Comparison of ENCODE assay signal across 33 cellular contexts in the genomic region with DNA sequence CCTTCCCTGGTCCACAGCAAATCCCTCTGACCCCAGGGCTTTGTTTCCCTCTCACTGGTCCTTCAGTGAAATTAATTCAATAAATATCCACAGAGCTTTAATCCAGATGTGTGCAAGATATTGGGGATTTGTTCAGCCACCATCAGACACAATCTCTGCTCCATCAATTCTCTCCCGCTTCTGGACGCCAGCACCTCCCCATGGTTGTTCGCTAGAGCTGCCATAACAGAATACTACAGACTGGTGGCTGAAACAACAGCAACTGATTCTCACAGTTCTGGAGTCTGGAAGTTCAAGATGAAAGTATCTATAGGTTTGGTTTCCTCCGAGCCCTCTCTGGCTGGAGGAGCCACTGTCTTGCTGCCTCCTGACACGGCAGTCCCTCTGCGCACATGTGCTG.
"Had no signal": no experiment of that assay in that cellular context is flagged by ENCODE, and none has a peak within 500 bp of the region (broad histone marks: within the 10 kb centered on the region; RNA-seq: fewer than 3 reads in every experiment).

No MANE protein-coding gene starts in this region.

- H3K4me3 ChIP-seq: esophagus squamous epithelium, gastrocnemius medialis, left ventricle myocardium inferior, lung, neural progenitor cell, psoas muscle, smooth muscle cell, suprapubic skin, tibial artery had no signal

- H3K9me3 ChIP-seq: esophagus squamous epithelium, gastrocnemius medialis, left ventricle myocardium inferior, psoas muscle, suprapubic skin, tibial artery had no signal

- H3K4me3 Mint-ChIP-seq: activated CD4-positive, alpha-beta memory T cell treated with anti-CD3 and anti-CD28 coated beads for 36 hours; activated CD4-positive, alpha-beta T cell treated with anti-CD3 and anti-CD28 coated beads, Interleukin-2, amount 10 ng/mL, durations not matched to agents 24 days and 14 days; activated naive CD4-positive, alpha-beta T cell treated with anti-CD3 and anti-CD28 coated beads, Interleukin-2, amount 50 U/mL, for 24 hours; activated naive CD8-positive, alpha-beta T cell treated with anti-CD3 and anti-CD28 coated beads, Interleukin-2, amount 50 U/mL, for 24 hours; activated T-cell treated with anti-CD3 and anti-CD28 coated beads, Interleukin-2, amount 50 U/mL, for 4 hours; natural killer cell; neural progenitor cell had no signal

- H3K27me3 ChIP-seq: esophagus squamous epithelium, gastrocnemius medialis, neural progenitor cell, suprapubic skin, tibial artery had no signal

- H3K27ac Mint-ChIP-seq: activated CD4-positive, alpha-beta memory T cell treated with anti-CD3 and anti-CD28 coated beads for 36 hours; activated CD4-positive, alpha-beta T cell treated with anti-CD3 and anti-CD28 coated beads, Interleukin-2, amount 10 ng/mL, durations not matched to agents 24 days and 14 days; activated naive CD4-positive, alpha-beta T cell treated with anti-CD3 and anti-CD28 coated beads, Interleukin-2, amount 50 U/mL, for 24 hours; activated naive CD8-positive, alpha-beta T cell treated with anti-CD3 and anti-CD28 coated beads, Interleukin-2, amount 50 U/mL, for 24 hours; activated T-helper 2 cell treated with anti-CD3 and anti-CD28 coated beads, Interferon-gamma antibody, Interleukin-2, Interleukin-4, amounts not matched to agents 10 μg/mL and 5 μg/mL and 100 μg/mL, durations not matched to agents 14 hours and 24 hours and 36 hours; natural killer cell; neural progenitor cell had no signal

- H3K9me3 Mint-ChIP-seq: activated CD4-positive, alpha-beta memory T cell treated with anti-CD3 and anti-CD28 coated beads for 36 hours; activated CD4-positive, alpha-beta T cell treated with anti-CD3 and anti-CD28 coated beads, Interleukin-2, amount 10 ng/mL, durations not matched to agents 24 days and 14 days; activated naive CD4-positive, alpha-beta T cell treated with anti-CD3 and anti-CD28 coated beads, Interleukin-2, amount 50 U/mL, for 24 hours; activated naive CD8-positive, alpha-beta T cell treated with anti-CD3 and anti-CD28 coated beads, Interleukin-2, amount 50 U/mL, for 24 hours; activated T-cell treated with anti-CD3 and anti-CD28 coated beads, Interleukin-2, amount 50 U/mL, for 4 hours; activated T-helper 2 cell treated with anti-CD3 and anti-CD28 coated beads, Interferon-gamma antibody, Interleukin-2, Interleukin-4, amounts not matched to agents 10 μg/mL and 5 μg/mL and 100 μg/mL, durations not matched to agents 14 hours and 24 hours and 36 hours; natural killer cell; neural progenitor cell had no signal

- H3K27me3 Mint-ChIP-seq: activated CD4-positive, alpha-beta memory T cell treated with anti-CD3 and anti-CD28 coated beads for 36 hours; activated CD4-positive, alpha-beta T cell treated with anti-CD3 and anti-CD28 coated beads, Interleukin-2, amount 10 ng/mL, durations not matched to agents 24 days and 14 days; activated naive CD4-positive, alpha-beta T cell treated with anti-CD3 and anti-CD28 coated beads, Interleukin-2, amount 50 U/mL, for 24 hours; activated naive CD8-positive, alpha-beta T cell treated with anti-CD3 and anti-CD28 coated beads, Interleukin-2, amount 50 U/mL, for 24 hours had no signal

- H3K9ac ChIP-seq: neural progenitor cell, parathyroid adenoma had no signal

- H3K4me1 ChIP-seq: esophagus squamous epithelium, gastrocnemius medialis, neural progenitor cell, parathyroid adenoma, psoas muscle had no signal

- DNase-seq: activated CD4-positive, alpha-beta memory T cell treated with anti-CD3 and anti-CD28 coated beads for 36 hours; activated CD4-positive, alpha-beta T cell treated with anti-CD3 and anti-CD28 coated beads, Interleukin-2, amount 10 ng/mL, durations not matched to agents 24 days and 14 days; activated CD4-positive, CD25-positive, alpha-beta regulatory T cell treated with anti-CD3 and anti-CD28 coated beads, Interleukin-2, amount 50 U/mL, for 72 hours; activated CD8-positive, alpha-beta memory T cell treated with anti-CD3 and anti-CD28 coated beads, Interleukin-2, amount 50 U/mL, for 48 hours; activated naive CD8-positive, alpha-beta T cell treated with anti-CD3 and anti-CD28 coated beads, Interleukin-2, amount 50 U/mL, for 24 hours; activated T-cell treated with anti-CD3 and anti-CD28 coated beads, Interleukin-2, amount 50 U/mL, for 4 hours; amygdala; caudate nucleus; dermis blood vessel endothelial cell; effector CD4-positive, alpha-beta T cell; esophagus squamous epithelium; gastrocnemius medialis; glutamatergic neuron; islet precursor cell; left ventricle myocardium inferior; mesendoderm; natural killer cell; occipital lobe; psoas muscle; stimulated activated CD4-positive, alpha-beta T cell treated with anti-CD3 and anti-CD28 coated beads, Interleukin-15, amount 100 ng/mL, for 24 hours; stimulated activated CD4-positive, alpha-beta T cell treated with anti-CD3 and anti-CD28 coated beads, Interleukin-2, amount 100 ng/mL, for 24 hours; stimulated activated naive CD4-positive, alpha-beta T cell; T-helper 9 cell; tibial artery had no signal

- H3K4me1 Mint-ChIP-seq: activated CD4-positive, alpha-beta T cell treated with anti-CD3 and anti-CD28 coated beads, Interleukin-2, amount 10 ng/mL, durations not matched to agents 24 days and 14 days; activated naive CD4-positive, alpha-beta T cell treated with anti-CD3 and anti-CD28 coated beads, Interleukin-2, amount 50 U/mL, for 24 hours; activated naive CD8-positive, alpha-beta T cell treated with anti-CD3 and anti-CD28 coated beads, Interleukin-2, amount 50 U/mL, for 24 hours; natural killer cell; neural progenitor cell had no signal

- H3K27ac ChIP-seq: epithelial cell of prostate, esophagus squamous epithelium, gastrocnemius medialis, left ventricle myocardium inferior, neural progenitor cell, parathyroid adenoma, psoas muscle, suprapubic skin, tibial artery, VCaP had no signal

- H3K36me3 ChIP-seq: esophagus squamous epithelium, gastrocnemius medialis, left ventricle myocardium inferior, neural progenitor cell, suprapubic skin, tibial artery had no signal

- H3K36me3 Mint-ChIP-seq: natural killer cell, neural progenitor cell had no signal
